In the genomic region with DNA sequence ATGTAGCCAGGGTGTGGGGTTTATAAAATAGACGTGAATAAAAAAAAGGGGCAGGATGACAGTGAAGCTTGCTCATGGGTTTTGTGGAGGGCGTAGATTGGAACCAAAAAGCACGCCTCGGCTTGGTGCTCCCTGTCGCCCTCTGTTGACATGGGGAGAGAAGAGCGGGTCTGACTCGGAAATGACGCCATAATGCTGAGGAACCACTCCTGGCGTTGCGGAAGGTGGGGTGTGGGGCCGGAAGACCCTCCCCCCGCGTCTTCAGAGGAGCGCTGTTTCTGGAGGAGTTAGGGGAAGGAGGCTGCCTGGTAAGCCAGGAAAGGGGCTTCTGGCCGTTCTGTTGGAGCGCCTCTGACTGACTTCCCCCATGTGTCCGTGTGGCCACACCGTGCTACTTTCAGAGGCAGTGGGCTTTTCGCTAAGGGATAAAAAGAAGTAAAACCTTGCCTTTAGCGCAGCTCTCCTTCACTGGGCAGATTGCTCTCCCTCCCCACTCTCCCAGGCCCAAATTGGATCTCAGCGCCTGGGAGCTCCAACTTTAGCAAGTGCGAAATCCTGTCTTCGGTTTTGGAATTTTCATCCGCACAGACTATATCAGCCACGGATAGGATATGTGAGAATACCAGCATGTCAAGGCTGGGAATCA, we compare ENCODE assay signal across 8 cellular contexts. TPM values are rescaled to one million over a fixed set of nuclear protein-coding genes. Genes with fewer than 3 reads are reported as not detected.
DNase-seq lines count a peak whose midpoint lies in the region; ATAC-seq and TF ChIP-seq lines count a peak whose summit lies in the region.

No MANE protein-coding gene starts in this region.

- H3K79me2 ChIP-seq in DND-41 (ENCODE audit: insufficient read depth, low read length), result peaks cover 41% of the 10 kb centered on the region
- H3K79me2 ChIP-seq in Karpas-422 (ENCODE audit: low read length), result peaks cover 42% of the 10 kb centered on the region
- no peaks in the 10 kb centered on the region for H3K79me2 ChIP-seq in parathyroid adenoma

- no peak for TF ChIP-seq EP300 in transverse colon (IDR thresholded peaks at IDR 0.05; ENCODE audit: low read depth)

- H3K9ac ChIP-seq in DND-41 (ENCODE audit: low read depth, low read length) (peak overlapping the region; percentile 61), Karpas-422 (ENCODE audit: low read length) (peak overlapping the region; percentile 88), parathyroid adenoma (no peak overlapping the region)

- H4K20me1 ChIP-seq in DND-41 (ENCODE audit: insufficient read depth, low read length) (no peaks in the 10 kb centered on the region), Karpas-422 (ENCODE audit: insufficient read depth, low read depth, low read length) (no peaks in the 10 kb centered on the region)

- 31 to 32% methylated on average over 8 to 25 of the region's 25 CpGs for WGBS in transverse colon (ENCODE audit: low coverage in 1 of 2), 2 donors

- H3K9me2 ChIP-seq in Karpas-422 (replicated peaks; ENCODE audit: insufficient read depth, low read length), result no peaks in the 10 kb centered on the region

- peak; percentile 46 for TF ChIP-seq POLR2A in transverse colon (IDR thresholded peaks at IDR 0.05)

- ATAC-seq in DND-41 (ENCODE audit: insufficient read depth, low read depth) (peak; percentile 98), GM21576 (IDR thresholded peaks at IDR 0.05; ENCODE audit: unreplicated experiment) (peak; percentile 92)

- H3K36me3 ChIP-seq in DND-41 (ENCODE audit: insufficient read depth, low read length) (peaks cover 7% of the 10 kb centered on the region; the same call in 1 of the 2 replicates), Karpas-422 (ENCODE audit: insufficient read depth, low read length) (peaks cover 8% of the 10 kb centered on the region; the same call in 1 of the 2 replicates), parathyroid adenoma (ENCODE audit: control insufficient read depth, insufficient read depth, low read length) (no peaks in the 10 kb centered on the region), transverse colon (peaks cover 0 to 9% (median 0%) of the 10 kb centered on the region in 4 donors)

- H3K4me2 ChIP-seq in DND-41 (ENCODE audit: insufficient read depth, low read length) (peak overlapping the region; percentile 80), Karpas-422 (ENCODE audit: low read depth, low read length, poor library complexity, severe bottlenecking) (peak overlapping the region; percentile 79), parathyroid adenoma (ENCODE audit: low read length) (peak overlapping the region; percentile 53)

- H3K4me1 ChIP-seq in DND-41 (ENCODE audit: insufficient read depth, low read length) (peaks cover 18% of the 10 kb centered on the region), Karpas-422 (ENCODE audit: low read length) (peaks cover 14% of the 10 kb centered on the region), parathyroid adenoma (no peaks in the 10 kb centered on the region), transverse colon (peaks cover 0 to 15% (median 11%) of the 10 kb centered on the region in 4 donors)

- intact Hi-C loops in cardiac septum (cut with DNase I) (no loop called here), transverse colon (cut with DNase I; ENCODE audit: low total_unique reads) (no loop called here)

- TF ChIP-seq CTCF in DND-41 (IDR thresholded peaks at IDR 0.05; ENCODE audit: borderline replicate concordance, extremely low read depth, low read length, poor library complexity, severe bottlenecking) (peak; percentile 95), parathyroid adenoma (IDR thresholded peaks at IDR 0.05) (peak; percentile 61), transverse colon (IDR thresholded peaks at IDR 0.05) (peak; percentile 55 to 68 (median 58))

- in situ Hi-C loops in transverse colon (cut with MboI; ENCODE audit: low pct_ligation_motif_present in 1 of 4, low pct_unique_long_range_greater_than_20kb in 1 of 4, low sequenced_read_pairs in 3 of 4), result no loop called here

- DNase-seq in DND-41, result peak; percentile 93
- peak; percentile 97 for DNase-seq in Karpas-422
- peak; percentile 55 for DNase-seq in SKM-1 (lab: John Stamatoyannopoulos, UW; ENCODE audit: unreplicated experiment)
- peak; percentile 56 for DNase-seq in activated naive CD8-positive, alpha-beta T cell treated with anti-CD3 and anti-CD28 coated beads, Interleukin-2, amount 50 U/mL, for 16 hours (ENCODE audit: low read depth, low spot score)
- peak; percentile 93 for DNase-seq in cardiac septum (ENCODE audit: low spot score)
- DNase-seq in transverse colon, result peak; percentile 80

- H2AFZ ChIP-seq in DND-41 (ENCODE audit: low read depth, low read length) (peak overlapping the region; percentile 71), Karpas-422 (ENCODE audit: low read length) (peak overlapping the region; percentile 37; the same call in 1 of the 2 replicates), parathyroid adenoma (peak overlapping the region; percentile 85)

- H3K27ac ChIP-seq in DND-41 (ENCODE audit: low read length), result peak overlapping the region; percentile 69
- H3K27ac ChIP-seq in Karpas-422 (ENCODE audit: low read length), result peak overlapping the region; percentile 38; the same call in 1 of the 2 replicates
- peak overlapping the region; percentile 24 for H3K27ac ChIP-seq in parathyroid adenoma
- H3K27ac ChIP-seq in transverse colon, result peak overlapping the region; percentile 72 to 81 (median 73)

- no peaks in the 10 kb centered on the region for H3K27me3 ChIP-seq in DND-41 (ENCODE audit: insufficient read depth, low read length, poor library complexity)
- H3K27me3 ChIP-seq in Karpas-422 (ENCODE audit: low read length), result no peaks in the 10 kb centered on the region
- H3K27me3 ChIP-seq in parathyroid adenoma (ENCODE audit: control insufficient read depth, insufficient read depth, low read length), result no peaks in the 10 kb centered on the region
- H3K27me3 ChIP-seq in transverse colon, result no peaks in the 10 kb centered on the region

- no peaks in the 10 kb centered on the region for H3K9me3 ChIP-seq in DND-41 (ENCODE audit: insufficient read depth, low read length, severe bottlenecking)
- H3K9me3 ChIP-seq in Karpas-422 (ENCODE audit: low read length), result no peaks in the 10 kb centered on the region
- H3K9me3 ChIP-seq in parathyroid adenoma (ENCODE audit: control insufficient read depth, low read length), result no peaks in the 10 kb centered on the region
- no peaks in the 10 kb centered on the region for H3K9me3 ChIP-seq in transverse colon

- peak overlapping the region; percentile 82 to 89 for H3K4me3 ChIP-seq in DND-41 (ENCODE audit: low read depth in 1 of 2, low read length in 2 of 2)
- peak overlapping the region; percentile 73 for H3K4me3 ChIP-seq in Karpas-422 (ENCODE audit: low read length)
- H3K4me3 ChIP-seq in parathyroid adenoma (ENCODE audit: low read depth, low read length), result peak overlapping the region; percentile 56
- peak overlapping the region; percentile 46 to 61 (median 57) for H3K4me3 ChIP-seq in transverse colon

RNA-seq across cellular contexts. Expression of a gene that starts 42.8 kb away (rescaled TPM):
- 8.4 and 11.0 TPM in 2 replicates for total RNA-seq in Karpas-422 (2014; rRNA removed; shearing (Covaris generic); ENCODE audit: low replicate concordance)
- total RNA-seq in cardiac septum, result 44.3 TPM
- 10 to 100 TPM in 3 of 4 donors, 1 to 10 TPM in 1; 8.2 to 83.2 (median 11.0) TPM for total RNA-seq in transverse colon

RNA-seq across cellular contexts. Expression of a gene that starts 44.7 kb away (rescaled TPM):
- total RNA-seq in Karpas-422 (2014; rRNA removed; shearing (Covaris generic); ENCODE audit: low replicate concordance), result 6.2 and 23.1 TPM in 2 replicates
- 6.5 TPM for total RNA-seq in cardiac septum
- 1 to 10 TPM in 2 of 4 donors, under 1 TPM in 1, not detected in 1; 0.37 to 5.2 (median 2.6) TPM for total RNA-seq in transverse colon

Comparison
In these comparisons a context has a peak if more than half of its experiments do, and no peak if none do; other contexts are left out.
1. Peak in every context shown above with its lines: DNase-seq, ATAC-seq, H3K4me3 ChIP-seq and H3K27ac ChIP-seq.